ENCODE assay signal across 30 cellular contexts in genomic region chr12:102675672-102676071, GRCh38.
A peak's percentile ranks its signal among the peaks of the same experiment; 100 is the strongest.
DNase-seq lines count a peak whose midpoint lies in the region; TF ChIP-seq lines count a peak whose summit lies in the region.
"Had no signal": no experiment of that assay in that cellular context is flagged by ENCODE, and none has a peak within 500 bp of the region (broad histone marks: within the 10 kb centered on the region; RNA-seq: fewer than 3 reads in every experiment).

No MANE protein-coding gene starts in this region.

- H3K4me3 ChIP-seq in SK-N-SH (ENCODE audit: low read depth in 2 of 2, low read length in 1 of 2) = no peak overlapping the region
- H3K4me3 ChIP-seq: ascending aorta, esophagus muscularis mucosa, lower lobe of right lung, Peyer's patch, prostate gland, tibial nerve had no signal

- no peak overlapping the region for H3K27ac ChIP-seq in SK-N-SH (ENCODE audit: low read depth in 2 of 2, low read length in 1 of 2)
- H3K27ac ChIP-seq: ascending aorta, esophagus muscularis mucosa, KMS-11, lower lobe of right lung, Peyer's patch, prostate gland, tibial nerve, VCaP had no signal

- H4K20me1 ChIP-seq in SK-N-SH (ENCODE audit: insufficient read depth) = no peaks in the 10 kb centered on the region

- no peak overlapping the region for H2AFZ ChIP-seq in SK-N-SH (ENCODE audit: low read depth)

- TF ChIP-seq EP300 in SK-N-SH (IDR thresholded peaks at IDR 0.05; ENCODE audit: borderline replicate concordance in 1 of 2, low read depth in 1 of 2, low read length in 1 of 2) = no peak

- 24% methylated on average over 5 of the region's 5 CpGs for WGBS in SK-N-SH (ENCODE audit: low lambda C conversion rate)

- H3K9me3 Mint-ChIP-seq in Calu3 (ENCODE audit: low read depth, unreplicated experiment) = peaks cover 11% of the 10 kb centered on the region

- intact Hi-C loops in Calu3 (cut with micrococcal nuclease; ENCODE audit: unreplicated experiment) = no loop called here

- H3K4me3 Mint-ChIP-seq in Calu3 (ENCODE audit: low read depth, unreplicated experiment) = no peak overlapping the region
- H3K4me3 Mint-ChIP-seq: activated naive CD4-positive, alpha-beta T cell treated with anti-CD3 and anti-CD28 coated beads, Interleukin-2, amount 50 U/mL, for 24 hours; CD8-positive, alpha-beta T cell; dendritic cell treated with granulocyte-macrophage colony-stimulating factor and Interleukin-4, amounts not matched to agents 40 ng/mL and 50 ng/mL, for 4 days; natural killer cell had no signal

- no peaks in the 10 kb centered on the region for H3K9me2 ChIP-seq in SK-N-SH

- peak overlapping the region; percentile 20 for H3K27ac Mint-ChIP-seq in Calu3 (ENCODE audit: unreplicated experiment)
- H3K27ac Mint-ChIP-seq: activated naive CD4-positive, alpha-beta T cell treated with anti-CD3 and anti-CD28 coated beads, Interleukin-2, amount 50 U/mL, for 24 hours; CD8-positive, alpha-beta T cell; dendritic cell treated with granulocyte-macrophage colony-stimulating factor and Interleukin-4, amounts not matched to agents 40 ng/mL and 50 ng/mL, for 4 days; natural killer cell had no signal

- POLR2A ChIA-PET in SK-N-SH (lab: Yijun Ruan, JAX) = no interaction called here

- DNase-seq in Calu3 (no peak), HS-5 (ENCODE audit: low read depth) (peak; percentile 19), SK-N-SH (no peak), fibroblast of peridontal ligament (ENCODE audit: extremely low read depth) (peak; percentile 71), mesenteric fat pad (ENCODE audit: low spot score) (no peak), NCI-H524 (lab: John Stamatoyannopoulos, UW) (no peak), islet precursor cell (no peak)
- no peak for DNase-seq in activated CD4-positive, alpha-beta T cell treated with anti-CD3 and anti-CD28 coated beads for 1 hour
- DNase-seq: activated CD4-positive, alpha-beta T cell treated with anti-CD3 and anti-CD28 coated beads for 48 hours; BE2C; CD8-positive, alpha-beta T cell; central memory CD4-positive, alpha-beta T cell; lower lobe of right lung; natural killer cell; NCI-H1436 treated with DMSO at 0.1 percent for 48 hours; NCI-H2081 treated with DMSO at 0.1 percent for 48 hours; NCI-H446; NCI-H774; nucleus accumbens; Peyer's patch; stimulated activated CD4-positive, alpha-beta T cell treated with anti-CD3 and anti-CD28 coated beads, Interleukin-4, amount 100 ng/mL, for 24 hours; T-helper 9 cell had no signal

- no peaks in the 10 kb centered on the region for H3K36me3 Mint-ChIP-seq in Calu3 (ENCODE audit: insufficient read depth, unreplicated experiment)
- H3K36me3 Mint-ChIP-seq: activated naive CD4-positive, alpha-beta T cell treated with anti-CD3 and anti-CD28 coated beads, Interleukin-2, amount 50 U/mL, for 24 hours; CD8-positive, alpha-beta T cell had no signal

- BruUV-seq in Calu3 (replicated peaks; lab: Mats Ljungman, UMichigan) = no TSS peak

- H3K4me1 ChIP-seq in SK-N-SH (ENCODE audit: control insufficient read depth in 1 of 2, insufficient read depth in 2 of 2, low read depth in 1 of 2, low read length in 1 of 2) = no peaks in the 10 kb centered on the region
- H3K4me1 ChIP-seq: ascending aorta, BE2C, esophagus muscularis mucosa, lower lobe of right lung, Peyer's patch, prostate gland, tibial nerve had no signal

- H3K79me2 ChIP-seq in SK-N-SH (ENCODE audit: insufficient read depth) = no peaks in the 10 kb centered on the region

- H3K27me3 Mint-ChIP-seq in Calu3 (ENCODE audit: unreplicated experiment) = no peaks in the 10 kb centered on the region
- H3K27me3 Mint-ChIP-seq: activated naive CD4-positive, alpha-beta T cell treated with anti-CD3 and anti-CD28 coated beads, Interleukin-2, amount 50 U/mL, for 24 hours; dendritic cell treated with granulocyte-macrophage colony-stimulating factor and Interleukin-4, amounts not matched to agents 40 ng/mL and 50 ng/mL, for 4 days had no signal

- TF ChIP-seq RAD21 in SK-N-SH (IDR thresholded peaks at IDR 0.05; ENCODE audit: low read length) = no peak

- CTCF ChIA-PET in Calu3 (lab: Charles Lee) (no interaction called here), SK-N-SH (lab: Yijun Ruan, JAX) (no interaction called here)

- no peak overlapping the region for H3K4me2 ChIP-seq in SK-N-SH
- H3K4me2 ChIP-seq: KMS-11 had no signal

- H3K36me3 ChIP-seq in SK-N-SH (replicated peaks in 1 of 2; ENCODE audit: control insufficient read depth in 1 of 2, insufficient read depth in 2 of 2, low read length in 1 of 2) = no peaks in the 10 kb centered on the region
- H3K36me3 ChIP-seq: ascending aorta, BE2C, esophagus muscularis mucosa, lower lobe of right lung, Peyer's patch, prostate gland, tibial nerve had no signal

- H3F3A ChIP-seq in SK-N-SH (replicated peaks; ENCODE audit: insufficient read depth) = no peaks in the 10 kb centered on the region

- no peak overlapping the region for H3K9ac ChIP-seq in SK-N-SH
- H3K9ac ChIP-seq: KMS-11 had no signal

- peaks cover 29% of the 10 kb centered on the region for H3K4me1 Mint-ChIP-seq in Calu3 (ENCODE audit: low read depth, unreplicated experiment)
- H3K4me1 Mint-ChIP-seq: activated naive CD4-positive, alpha-beta T cell treated with anti-CD3 and anti-CD28 coated beads, Interleukin-2, amount 50 U/mL, for 24 hours; natural killer cell had no signal

- no peaks in the 10 kb centered on the region for H3K9me3 ChIP-seq in SK-N-SH
- H3K9me3 ChIP-seq: BE2C, prostate gland had no signal

- no peak for TF ChIP-seq CTCF in Calu3 (IDR thresholded peaks at IDR 0.05; ENCODE audit: unreplicated experiment)
- TF ChIP-seq CTCF in SK-N-SH (IDR thresholded peaks at IDR 0.05) = no peak

- H3K27me3 ChIP-seq in SK-N-SH (ENCODE audit: insufficient read depth) = no peaks in the 10 kb centered on the region
- H3K27me3 ChIP-seq: ascending aorta, BE2C, esophagus muscularis mucosa, Peyer's patch, tibial nerve had no signal

TF ChIP-seq in SK-N-SH, 30 proteins besides CTCF, POLR2A, EP300 and RAD21 (continues in another document):
- TF ChIP-seq GABPA (IDR thresholded peaks at IDR 0.05; ENCODE audit: low read depth) (no peak), FOXM1 (IDR thresholded peaks at IDR 0.05; ENCODE audit: low read depth) (no peak), ZBTB33 (IDR thresholded peaks at IDR 0.05; ENCODE audit: borderline replicate concordance, low read depth) (no peak), FOXJ3 (CRISPR knock-in tag; IDR thresholded peaks at IDR 0.05) (no peak), NFIC (IDR thresholded peaks at IDR 0.05; ENCODE audit: borderline replicate concordance) (peak; percentile 49; the same call in 1 of the 2 replicates), TEAD4 (IDR thresholded peaks at IDR 0.05; ENCODE audit: borderline replicate concordance, insufficient read depth) (no peak), ELF1 (IDR thresholded peaks at IDR 0.05) (no peak), MEF2A (IDR thresholded peaks at IDR 0.05; ENCODE audit: borderline replicate concordance, low read depth) (no peak), USF1 (IDR thresholded peaks at IDR 0.05; ENCODE audit: borderline replicate concordance, low read depth) (no peak), SIN3A (IDR thresholded peaks at IDR 0.05; ENCODE audit: borderline replicate concordance, low read depth, low read length) (no peak), POLR2AphosphoS5 (IDR thresholded peaks at IDR 0.05; ENCODE audit: low read depth, low read length) (no peak), RXRA (IDR thresholded peaks at IDR 0.05; ENCODE audit: borderline replicate concordance, low read depth) (no peak), EZH2phosphoT487 (IDR thresholded peaks at IDR 0.05; ENCODE audit: borderline replicate concordance, low read depth) (no peak), RFX5 (IDR thresholded peaks at IDR 0.05; ENCODE audit: low read length) (no peak), TCF12 (IDR thresholded peaks at IDR 0.05) (peak; percentile 19; the same call in 1 of the 2 replicates), MAX (IDR thresholded peaks at IDR 0.05; ENCODE audit: low read depth) (no peak), CHD2 (IDR thresholded peaks at IDR 0.05; ENCODE audit: low read length, partially characterized antibody) (no peak), SMC3 (IDR thresholded peaks at IDR 0.05; ENCODE audit: low read depth, low read length) (no peak), USF2 (IDR thresholded peaks at IDR 0.05; ENCODE audit: borderline replicate concordance, low read depth, low read length) (no peak)

Comparison
In these comparisons a context has a peak if more than half of its experiments do, and no peak if none do; other contexts are left out.
1. DNase-seq: peak in HS-5 (single experiment) and fibroblast of peridontal ligament (single experiment); none in Calu3 (single experiment), SK-N-SH (single experiment), activated CD4-positive, alpha-beta T cell treated with anti-CD3 and anti-CD28 coated beads for 1 hour (single experiment), mesenteric fat pad (single experiment), NCI-H524 (0 of 2) and islet precursor cell (single experiment).